Comparison of ENCODE assay signal across 23 cellular contexts in the genomic region with DNA sequence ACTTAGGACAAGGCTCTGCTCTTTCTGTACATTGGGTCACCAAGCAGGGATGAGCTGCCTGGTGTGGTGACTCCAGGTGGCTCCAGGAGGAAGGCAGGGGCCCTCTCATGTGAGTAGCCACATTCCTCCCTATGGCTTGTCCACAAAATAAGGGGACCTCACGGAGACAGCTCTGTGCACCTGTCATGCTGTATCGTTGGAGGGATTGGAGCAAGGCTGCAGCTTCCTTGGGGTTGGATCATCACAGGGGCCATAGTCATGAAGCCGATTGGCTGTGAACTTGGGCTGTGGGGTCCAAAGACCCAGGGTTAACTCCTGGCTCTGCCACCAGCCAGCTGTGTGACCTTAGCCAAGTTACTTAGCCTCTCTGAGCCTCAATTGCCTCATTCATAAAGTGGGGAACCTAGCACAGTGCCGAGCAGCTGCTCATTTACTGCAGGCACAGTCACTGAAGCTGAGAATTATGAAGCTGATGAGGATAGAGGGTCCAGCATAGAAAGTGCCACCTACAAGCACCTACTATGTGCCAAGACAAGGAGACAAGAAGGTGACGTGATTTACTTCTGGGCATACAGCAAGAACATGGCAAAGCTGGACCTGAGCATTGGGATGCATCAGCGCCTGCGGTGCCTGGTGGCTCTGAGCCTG. TPM values are rescaled to one million over a fixed set of nuclear protein-coding genes. Genes with fewer than 3 reads are reported as not detected.
A peak's percentile ranks its signal among the peaks of the same experiment; 100 is the strongest.
DNase-seq lines count a peak whose midpoint lies in the region; ATAC-seq, FAIRE-seq and TF ChIP-seq lines count a peak whose summit lies in the region.
"Had no signal": no experiment of that assay in that cellular context is flagged by ENCODE, and none has a peak within 500 bp of the region (broad histone marks: within the 10 kb centered on the region; RNA-seq: fewer than 3 reads in every experiment).

No MANE protein-coding gene starts in this region.

- no peak overlapping the region for H3K4me2 ChIP-seq in HepG2 (ENCODE audit: low read depth, low read length)

- intact Hi-C loops in HepG2 (cut with micrococcal nuclease; ENCODE audit: unreplicated experiment), result loop anchor here (1.0 kb wide), 1 partner anchor 33 kb away; no protein-coding TSS in a partner anchor
- intact Hi-C loops in right lobe of liver (cut with DNase I), result no loop called here
- intact Hi-C loops in sigmoid colon (cut with DNase I), result no loop called here

- CTCF ChIA-PET in HepG2 (lab: Yijun Ruan, JAX; ENCODE audit: low intra/inter-chr PET ratio, low total read pairs), result no interaction called here

- peak overlapping the region; percentile 73 for H3K27ac Mint-ChIP-seq in glutamatergic neuron (ENCODE audit: unreplicated experiment)
- no peak overlapping the region for H3K27ac Mint-ChIP-seq in stimulated activated effector memory CD8-positive, alpha-beta T cell treated with anti-CD3 and anti-CD28 coated beads, Interleukin-12 subunit alpha, Interleukin-12 subunit beta, amount 100 ng/mL, for 72 hours
- H3K27ac Mint-ChIP-seq: activated CD8-positive, alpha-beta T cell treated with anti-CD3 and anti-CD28 coated beads, Interleukin-2, amount 10 ng/mL, durations not matched to agents 7 days and 5 days; effector memory CD8-positive, alpha-beta T cell; T-helper 1 cell treated with Interleukin-12 subunit alpha and Interleukin-12 subunit beta and Interleukin-4 antibody, amounts not matched to agents 30 μg/mL and 1 μg/mL, for 36 hours had no signal

- no peaks in the 10 kb centered on the region for H3K36me3 ChIP-seq in HepG2 (replicated peaks in 1 of 2; ENCODE audit: control insufficient read depth in 1 of 2, insufficient read depth in 2 of 2, low read length in 2 of 2)
- no peaks in the 10 kb centered on the region for H3K36me3 ChIP-seq in right lobe of liver
- H3K36me3 ChIP-seq in sigmoid colon, result no peaks in the 10 kb centered on the region
- H3K36me3 ChIP-seq: esophagus squamous epithelium had no signal

- no peaks in the 10 kb centered on the region for H3K36me3 Mint-ChIP-seq in glutamatergic neuron (ENCODE audit: unreplicated experiment)
- no peaks in the 10 kb centered on the region for H3K36me3 Mint-ChIP-seq in stimulated activated effector memory CD8-positive, alpha-beta T cell treated with anti-CD3 and anti-CD28 coated beads, Interleukin-12 subunit alpha, Interleukin-12 subunit beta, amount 100 ng/mL, for 72 hours
- H3K36me3 Mint-ChIP-seq: brain had no signal

- no TSS peak for BruUV-seq in HepG2 (replicated peaks; lab: Mats Ljungman, UMichigan)

- H3K9ac ChIP-seq in HepG2 (ENCODE audit: insufficient read depth, low read depth, low read length), result no peak overlapping the region

- no peaks in the 10 kb centered on the region for H3K79me2 ChIP-seq in HepG2 (ENCODE audit: insufficient read depth, low read length)

- no peak overlapping the region for H3K4me3 ChIP-seq in HepG2 (replicated peaks in 1 of 3; ENCODE audit: insufficient read depth in 1 of 3, low read depth in 2 of 3, low read length in 3 of 3)
- no peak overlapping the region for H3K4me3 ChIP-seq in right lobe of liver
- no peak overlapping the region for H3K4me3 ChIP-seq in sigmoid colon
- H3K4me3 ChIP-seq: esophagus squamous epithelium, SK-N-MC had no signal

- in situ Hi-C loops in HepG2 (cut with HindIII; ENCODE audit: extremely low pct_ligation_motif_present, low pct_unique_long_range_greater_than_20kb), result no loop called here

- peaks cover 2% of the 10 kb centered on the region for H3K9me3 Mint-ChIP-seq in glutamatergic neuron (ENCODE audit: unreplicated experiment)
- H3K9me3 Mint-ChIP-seq in stimulated activated effector memory CD8-positive, alpha-beta T cell treated with anti-CD3 and anti-CD28 coated beads, Interleukin-12 subunit alpha, Interleukin-12 subunit beta, amount 100 ng/mL, for 72 hours, result no peaks in the 10 kb centered on the region
- H3K9me3 Mint-ChIP-seq: effector memory CD8-positive, alpha-beta T cell; T-helper 1 cell treated with Interleukin-12 subunit alpha and Interleukin-12 subunit beta and Interleukin-4 antibody, amounts not matched to agents 30 μg/mL and 1 μg/mL, for 36 hours had no signal

- peak overlapping the region; percentile 20 for H3K4me3 Mint-ChIP-seq in glutamatergic neuron (ENCODE audit: unreplicated experiment)
- no peak overlapping the region for H3K4me3 Mint-ChIP-seq in stimulated activated effector memory CD8-positive, alpha-beta T cell treated with anti-CD3 and anti-CD28 coated beads, Interleukin-12 subunit alpha, Interleukin-12 subunit beta, amount 100 ng/mL, for 72 hours
- H3K4me3 Mint-ChIP-seq: activated CD8-positive, alpha-beta T cell treated with anti-CD3 and anti-CD28 coated beads, Interleukin-2, amount 10 ng/mL, durations not matched to agents 7 days and 5 days; brain; effector memory CD8-positive, alpha-beta T cell; T-helper 1 cell treated with Interleukin-12 subunit alpha and Interleukin-12 subunit beta and Interleukin-4 antibody, amounts not matched to agents 30 μg/mL and 1 μg/mL, for 36 hours had no signal

- POLR2A ChIA-PET in HepG2 (lab: Yijun Ruan, JAX), result interaction anchor here (1.4 to 9.3 kb wide), 2 partner anchors 9 to 20 kb away, joined by 4 to 207 read pairs; no protein-coding TSS in a partner anchor

- H2AFZ ChIP-seq in HepG2 (ENCODE audit: low read length), result no peak overlapping the region

- peaks cover 3% of the 10 kb centered on the region for H3K27me3 Mint-ChIP-seq in glutamatergic neuron (ENCODE audit: unreplicated experiment)
- H3K27me3 Mint-ChIP-seq: effector memory CD8-positive, alpha-beta T cell had no signal

- WGBS in HepG2 (ENCODE audit: low lambda C conversion rate), result 67% methylated on average over 5 of the region's 7 CpGs
- 93% methylated on average over 3 of the region's 7 CpGs for WGBS in right lobe of liver (ENCODE audit: insufficient coverage, low coverage, low lambda C conversion rate, missing lambda C conversion rate)
- 84 to 92% methylated on average over 7 of the region's 7 CpGs for WGBS in sigmoid colon, 2 donors

- FAIRE-seq in HepG2 (lab: Jason Lieb, UNC), result no peak

- TF ChIP-seq RAD21 in HepG2 (CRISPR knock-in tag; IDR thresholded peaks at IDR 0.05), result no peak

- DNase-seq in HepG2 (ENCODE audit: low spot score), result no peak
- no peak for DNase-seq in right lobe of liver
- no peak for DNase-seq in glutamatergic neuron
- DNase-seq in sigmoid colon, result peak; percentile 33
- DNase-seq in stimulated activated effector memory CD8-positive, alpha-beta T cell treated with anti-CD3 and anti-CD28 coated beads, Interleukin-12 subunit alpha, Interleukin-12 subunit beta, amount 100 ng/mL, for 72 hours (ENCODE audit: low spot score in 2 of 2), result no peak
- no peak for DNase-seq in activated CD4-positive, CD25-positive, alpha-beta regulatory T cell (lab: John Stamatoyannopoulos, UW)
- no peak for DNase-seq in dermis blood vessel endothelial cell
- DNase-seq: activated CD8-positive, alpha-beta T cell treated with anti-CD3 and anti-CD28 coated beads, Interleukin-2, amount 10 ng/mL, durations not matched to agents 7 days and 5 days; activated T-cell treated with anti-CD3 and anti-CD28 coated beads for 4 hours; COR-L47; DMS79; effector memory CD8-positive, alpha-beta T cell; esophagus squamous epithelium; islet precursor cell; KG1; NCI-H146; NCI-H524 treated with DMSO at 0.1 percent for 48 hours; occipital lobe; retina; stimulated activated CD8-positive, alpha-beta memory T cell treated with anti-CD3 and anti-CD28 coated beads, Interleukin-4, amount 100 ng/mL, for 48 hours had no signal

- H3K9me3 ChIP-seq in HepG2 (ENCODE audit: low read length) (no peaks in the 10 kb centered on the region), right lobe of liver (no peaks in the 10 kb centered on the region), sigmoid colon (no peaks in the 10 kb centered on the region)
- H3K9me3 ChIP-seq: esophagus squamous epithelium had no signal

- H3K27ac ChIP-seq in HepG2 (ENCODE audit: extremely low read length, insufficient read depth, low read length) (no peak overlapping the region), right lobe of liver (peak overlapping the region in 1 of 3 donors; percentile 21), sigmoid colon (peak overlapping the region in 1 of 4 donors; percentile 59)
- H3K27ac ChIP-seq: SK-N-MC had no signal

- TF ChIP-seq POLR2A in HepG2 (IDR thresholded peaks at IDR 0.05; ENCODE audit: insufficient read depth in 1 of 2, low read depth in 2 of 2, low read length in 2 of 2), result no peak
- TF ChIP-seq POLR2A in right lobe of liver (IDR thresholded peaks at IDR 0.05), result no peak
- TF ChIP-seq POLR2A in sigmoid colon (IDR thresholded peaks at IDR 0.05), result no peak

- H3K4me1 Mint-ChIP-seq in glutamatergic neuron (ENCODE audit: low read depth, unreplicated experiment), result peaks cover 32% of the 10 kb centered on the region
- H3K4me1 Mint-ChIP-seq in stimulated activated effector memory CD8-positive, alpha-beta T cell treated with anti-CD3 and anti-CD28 coated beads, Interleukin-12 subunit alpha, Interleukin-12 subunit beta, amount 100 ng/mL, for 72 hours, result peaks cover 17% of the 10 kb centered on the region

- H3K4me1 ChIP-seq in HepG2 (ENCODE audit: insufficient read depth, low read length) (peaks cover 96% of the 10 kb centered on the region), right lobe of liver (peaks cover 0 to 23% (median 0%) of the 10 kb centered on the region in 4 donors), sigmoid colon (peaks cover 0 to 7% (median 0%) of the 10 kb centered on the region in 4 donors)

- ATAC-seq in HepG2 (no peak), right lobe of liver (no peak)
- no peak for ATAC-seq in stimulated activated effector memory CD8-positive, alpha-beta T cell treated with anti-CD3 and anti-CD28 coated beads, Interleukin-12 subunit alpha, Interleukin-12 subunit beta, amount 100 ng/mL, for 72 hours
- ATAC-seq: activated CD8-positive, alpha-beta T cell treated with anti-CD3 and anti-CD28 coated beads, Interleukin-2, amount 10 ng/mL, durations not matched to agents 7 days and 5 days; effector memory CD8-positive, alpha-beta T cell had no signal

- H3K27me3 ChIP-seq in HepG2 (ENCODE audit: control insufficient read depth in 1 of 2, insufficient read depth in 2 of 2, low read length in 2 of 2) (no peaks in the 10 kb centered on the region), right lobe of liver (no peaks in the 10 kb centered on the region), sigmoid colon (no peaks in the 10 kb centered on the region)
- H3K27me3 ChIP-seq: esophagus squamous epithelium had no signal

- no peak for TF ChIP-seq CTCF in HepG2 (CRISPR knock-in tag; IDR thresholded peaks at IDR 0.05)
- no peak for TF ChIP-seq CTCF in right lobe of liver (IDR thresholded peaks at IDR 0.05)
- TF ChIP-seq CTCF in glutamatergic neuron (IDR thresholded peaks at IDR 0.05; ENCODE audit: partially characterized antibody, unreplicated experiment), result no peak
- no peak for TF ChIP-seq CTCF in sigmoid colon (IDR thresholded peaks at IDR 0.05)

- TF ChIP-seq EP300 in HepG2 (IDR thresholded peaks at IDR 0.05; ENCODE audit: low read depth in 2 of 2, low read length in 2 of 2) (no peak), HepG2 (CRISPR knock-in tag; IDR thresholded peaks at IDR 0.05; ENCODE audit: borderline replicate concordance) (no peak), sigmoid colon (IDR thresholded peaks at IDR 0.05) (no peak)

- no peaks in the 10 kb centered on the region for H4K20me1 ChIP-seq in HepG2 (ENCODE audit: insufficient read depth, low read length)

RNA-seq across cellular contexts. Expression of gene KIAA0232, which starts 11.8 kb away (rescaled TPM):
- total RNA-seq in HepG2 (2016; rRNA removed; fragmentation: Illumina TruSeq; extraction: Trizol) (17.1 and 24.1 TPM in 2 replicates), right lobe of liver (10 to 100 TPM; 12.0 to 23.8 (median 16.5) TPM), glutamatergic neuron (ENCODE audit: unreplicated experiment) (64.4 TPM), sigmoid colon (10 to 100 TPM; 23.8 to 67.9 (median 46.2) TPM), dermis blood vessel endothelial cell (16.7 and 20.1 TPM in 2 replicates)
- 10.8 and 11.4 TPM in 2 replicates for total RNA-seq in HepG2 (2016; cell fraction: cytosol; rRNA removed; fragmentation: Illumina TruSeq; extraction: Trizol; ENCODE audit: low read depth)
- total RNA-seq in HepG2 (2016; cell fraction: insoluble cytoplasmic fraction; rRNA removed; fragmentation: Illumina TruSeq; extraction: Trizol), result 17.2 and 22.3 TPM in 2 replicates
- total RNA-seq in HepG2 (2016; cell fraction: membrane; rRNA removed; fragmentation: Illumina TruSeq; extraction: Trizol), result 11.9 and 12.9 TPM in 2 replicates
- total RNA-seq in HepG2 (2016; cell fraction: nucleus; rRNA removed; fragmentation: Illumina TruSeq; extraction: Trizol), result 25.6 and 32.5 TPM in 2 replicates
- polyA plus RNA-seq in HepG2 (2011; rRNA removed) (7.8 and 8.1 TPM in 2 replicates), sigmoid colon (10 to 100 TPM in 1 of 3 donors, 1 to 10 TPM in 2; 7.8 to 15.5 (median 9.7) TPM)
- 3.8 and 5.9 TPM in 2 replicates for polyA plus RNA-seq in HepG2 (2011; cell fraction: cytosol; rRNA removed)
- polyA plus RNA-seq in HepG2 (2011; cell fraction: nucleus; rRNA removed), result 9.7 and 12.4 TPM in 2 replicates
- polyA plus RNA-seq in HepG2 (2012), result 10.7 and 10.9 TPM in 2 replicates
- polyA plus RNA-seq in HepG2 (2016; cell fraction: cytosol; fragmentation: Illumina TruSeq; extraction: Trizol; ENCODE audit: low read depth), result 0.92 and 1.4 TPM in 2 replicates
- polyA plus RNA-seq in HepG2 (2016; cell fraction: insoluble cytoplasmic fraction; fragmentation: Illumina TruSeq; extraction: Trizol; ENCODE audit: low read depth), result 13.7 and 13.8 TPM in 2 replicates
- polyA plus RNA-seq in HepG2 (2016; cell fraction: membrane; fragmentation: Illumina TruSeq; extraction: Trizol; ENCODE audit: low read depth), result 2.4 and 2.8 TPM in 2 replicates
- polyA plus RNA-seq in HepG2 (2016; cell fraction: nucleus; fragmentation: Illumina TruSeq; extraction: Trizol; ENCODE audit: insufficient read depth, low read depth), result 20.4 and 20.5 TPM in 2 replicates
- 22.4 and 23.8 TPM in 2 replicates for polyA minus RNA-seq in HepG2 (2011; rRNA and poly(A)+ RNA removed; ENCODE audit: low replicate concordance)
- 6.6 and 9.1 TPM in 2 replicates for polyA minus RNA-seq in HepG2 (2011; cell fraction: cytosol; rRNA and poly(A)+ RNA removed)
- 29.7 and 41.5 TPM in 2 replicates for polyA minus RNA-seq in HepG2 (2011; cell fraction: nucleus; rRNA and poly(A)+ RNA removed)

RNA-seq across cellular contexts. Expression of gene BLOC1S4, which starts 54.7 kb away (rescaled TPM):
- total RNA-seq in HepG2 (2016; rRNA removed; fragmentation: Illumina TruSeq; extraction: Trizol) (18.7 and 20.9 TPM in 2 replicates), right lobe of liver (1 to 10 TPM; 3.0 to 9.9 (median 6.6) TPM), glutamatergic neuron (ENCODE audit: unreplicated experiment) (22.5 TPM), sigmoid colon (10 to 100 TPM in 3 of 4 donors, 1 to 10 TPM in 1; 9.1 to 19.7 (median 14.6) TPM), dermis blood vessel endothelial cell (13.7 and 17.0 TPM in 2 replicates)
- 4.7 and 6.1 TPM in 2 replicates for total RNA-seq in HepG2 (2016; cell fraction: cytosol; rRNA removed; fragmentation: Illumina TruSeq; extraction: Trizol; ENCODE audit: low read depth)
- total RNA-seq in HepG2 (2016; cell fraction: insoluble cytoplasmic fraction; rRNA removed; fragmentation: Illumina TruSeq; extraction: Trizol), result 19.1 and 20.1 TPM in 2 replicates
- 11.7 and 12.0 TPM in 2 replicates for total RNA-seq in HepG2 (2016; cell fraction: membrane; rRNA removed; fragmentation: Illumina TruSeq; extraction: Trizol)
- 7.6 and 7.9 TPM in 2 replicates for total RNA-seq in HepG2 (2016; cell fraction: nucleus; rRNA removed; fragmentation: Illumina TruSeq; extraction: Trizol)
- polyA plus RNA-seq in HepG2 (2011; rRNA removed) (15.5 and 17.6 TPM in 2 replicates), sigmoid colon (10 to 100 TPM; 12.4 to 14.1 (median 13.2) TPM)
- 19.4 and 26.2 TPM in 2 replicates for polyA plus RNA-seq in HepG2 (2011; cell fraction: cytosol; rRNA removed)
- 9.3 and 10.5 TPM in 2 replicates for polyA plus RNA-seq in HepG2 (2011; cell fraction: nucleus; rRNA removed)
- 10.5 and 11.1 TPM in 2 replicates for polyA plus RNA-seq in HepG2 (2012)
- polyA plus RNA-seq in HepG2 (2016; cell fraction: cytosol; fragmentation: Illumina TruSeq; extraction: Trizol; ENCODE audit: low read depth), result 3.6 and 4.1 TPM in 2 replicates
- 22.2 and 23.4 TPM in 2 replicates for polyA plus RNA-seq in HepG2 (2016; cell fraction: insoluble cytoplasmic fraction; fragmentation: Illumina TruSeq; extraction: Trizol; ENCODE audit: low read depth)
- polyA plus RNA-seq in HepG2 (2016; cell fraction: membrane; fragmentation: Illumina TruSeq; extraction: Trizol; ENCODE audit: low read depth), result 7.5 and 8.0 TPM in 2 replicates
- 10.3 and 14.0 TPM in 2 replicates for polyA plus RNA-seq in HepG2 (2016; cell fraction: nucleus; fragmentation: Illumina TruSeq; extraction: Trizol; ENCODE audit: insufficient read depth, low read depth)
- polyA minus RNA-seq in HepG2 (2011; rRNA and poly(A)+ RNA removed; ENCODE audit: low replicate concordance), result 5.1 and 16.2 TPM in 2 replicates
- 9.3 and 9.9 TPM in 2 replicates for polyA minus RNA-seq in HepG2 (2011; cell fraction: cytosol; rRNA and poly(A)+ RNA removed)
- polyA minus RNA-seq in HepG2 (2011; cell fraction: nucleus; rRNA and poly(A)+ RNA removed), result 5.5 and 7.0 TPM in 2 replicates
